Comparison of ENCODE assay signal across 22 cellular contexts in the genomic region with DNA sequence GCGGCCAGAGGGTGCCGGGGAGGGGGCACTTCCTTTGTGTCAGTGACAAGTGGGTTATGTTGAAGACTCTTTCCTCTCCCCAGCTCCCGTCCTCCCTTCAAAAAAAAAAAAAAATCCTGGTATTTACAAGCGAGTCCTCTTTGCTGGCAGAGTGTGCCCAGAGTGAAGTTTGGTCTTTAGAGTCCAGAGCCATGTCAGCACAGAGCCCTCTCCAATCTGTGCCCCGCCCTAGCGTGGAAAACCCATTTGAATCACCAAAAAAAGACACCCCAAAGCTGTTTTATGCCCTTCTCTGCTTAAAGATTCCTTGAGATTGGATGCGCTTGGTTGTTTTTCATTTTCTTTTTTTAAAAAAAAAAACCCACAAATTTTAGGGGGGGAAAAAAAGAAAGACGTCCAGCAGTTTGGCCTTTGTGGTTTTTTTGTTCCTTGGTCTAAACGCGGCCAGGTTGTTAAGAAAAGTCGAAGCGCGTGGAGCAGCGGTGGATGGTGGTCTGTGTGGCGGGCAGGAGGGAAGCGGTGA. TPM values are rescaled to one million over a fixed set of nuclear protein-coding genes. Genes with fewer than 3 reads are reported as not detected.
DNase-seq lines count a peak whose midpoint lies in the region; ATAC-seq, FAIRE-seq and TF ChIP-seq lines count a peak whose summit lies in the region.
"Had no signal": no experiment of that assay in that cellular context is flagged by ENCODE, and none has a peak within 500 bp of the region (broad histone marks: within the 10 kb centered on the region; RNA-seq: fewer than 3 reads in every experiment).

No MANE protein-coding gene starts in this region.

- H3K27ac Mint-ChIP-seq in brain: no peak overlapping the region
- H3K27ac Mint-ChIP-seq: activated CD4-positive, alpha-beta T cell treated with anti-CD3 and anti-CD28 coated beads for 36 hours; CD8-positive, alpha-beta memory T cell; immature natural killer cell; memory B cell; nephron progenitor cell had no signal

- H3K9me3 Mint-ChIP-seq in brain: peaks cover 0 to 6% (median 0%) of the 10 kb centered on the region in 5 experiments
- H3K9me3 Mint-ChIP-seq: memory B cell, nephron progenitor cell had no signal

- no peak overlapping the region for H3K4me3 ChIP-seq in SK-N-SH (ENCODE audit: low read depth in 2 of 2, low read length in 1 of 2)
- H3K4me3 ChIP-seq: esophagus muscularis mucosa, HAP-1 had no signal

- H3K27me3 ChIP-seq in SK-N-SH (ENCODE audit: insufficient read depth): peaks cover 100% of the 10 kb centered on the region

- POLR2A ChIA-PET in SK-N-SH (lab: Yijun Ruan, JAX): no interaction called here

- no peaks in the 10 kb centered on the region for H3K36me3 Mint-ChIP-seq in brain
- H3K36me3 Mint-ChIP-seq: activated naive CD8-positive, alpha-beta T cell treated with anti-CD3 and anti-CD28 coated beads, Interleukin-2, amount 10 ng/mL, durations not matched to agents 7 days and 5 days; CD8-positive, alpha-beta memory T cell; memory B cell had no signal

- TF ChIP-seq POLR2A in GM12892 (IDR thresholded peaks at IDR 0.05; ENCODE audit: low read depth, low read length): no peak

- ATAC-seq in SK-N-SH treated with all-trans-retinoic acid at 6 μM for 48 hours: no peak
- ATAC-seq: activated CD4-positive, alpha-beta T cell treated with anti-CD3 and anti-CD28 coated beads for 36 hours; right cardiac atrium; Right ventricle myocardium inferior had no signal

- H3K27me3 Mint-ChIP-seq in brain: peaks cover 98% of the 10 kb centered on the region

- H3K4me1 Mint-ChIP-seq in brain: peaks cover 18% of the 10 kb centered on the region
- H3K4me1 Mint-ChIP-seq: memory B cell had no signal

- no peaks in the 10 kb centered on the region for H3K9me2 ChIP-seq in SK-N-SH

- H3K79me2 ChIP-seq in SK-N-SH (ENCODE audit: insufficient read depth): no peaks in the 10 kb centered on the region

- H3K27ac ChIP-seq in SK-N-SH (ENCODE audit: low read depth in 2 of 2, low read length in 1 of 2): no peak overlapping the region
- H3K27ac ChIP-seq: dorsolateral prefrontal cortex, esophagus muscularis mucosa had no signal

- H3F3A ChIP-seq in SK-N-SH (replicated peaks; ENCODE audit: insufficient read depth): no peaks in the 10 kb centered on the region

- H3K36me3 ChIP-seq in SK-N-SH (replicated peaks in 1 of 2; ENCODE audit: control insufficient read depth in 1 of 2, insufficient read depth in 2 of 2, low read length in 1 of 2): no peaks in the 10 kb centered on the region
- H3K36me3 ChIP-seq: esophagus muscularis mucosa, HAP-1 had no signal

- H3K4me1 ChIP-seq in SK-N-SH (ENCODE audit: control insufficient read depth in 1 of 2, insufficient read depth in 2 of 2, low read depth in 1 of 2, low read length in 1 of 2): peaks cover 0 to 5% of the 10 kb centered on the region in 2 experiments; a peak in 1 of 4 replicates

- no peak overlapping the region for H3K9ac ChIP-seq in SK-N-SH

- DNase-seq in SK-N-SH: peak; percentile 3
- DNase-seq in GM19239 (ENCODE audit: insufficient read length, low spot score): peak; percentile 6
- peak; percentile 44 for DNase-seq in retina
- DNase-seq in SKM-1 (lab: John Stamatoyannopoulos, UW; ENCODE audit: unreplicated experiment): no peak
- no peak for DNase-seq in GM12892 (ENCODE audit: insufficient read length)
- DNase-seq in stimulated activated CD4-positive, alpha-beta T cell treated with anti-CD3 and anti-CD28 coated beads, Interleukin-4, amount 100 ng/mL, for 1 hour: no peak
- DNase-seq: activated CD4-positive, alpha-beta T cell treated with anti-CD3 and anti-CD28 coated beads for 36 hours; activated naive CD8-positive, alpha-beta T cell treated with anti-CD3 and anti-CD28 coated beads, Interleukin-2, amount 10 ng/mL, durations not matched to agents 7 days and 5 days; activated T-cell treated with anti-CD3 and anti-CD28 coated beads for 4 hours; CD8-positive, alpha-beta memory T cell; dorsolateral prefrontal cortex; GDM1; immature natural killer cell; NCI-H2107; right cardiac atrium had no signal

- CTCF ChIA-PET in SK-N-SH (lab: Yijun Ruan, JAX): interaction anchor here (0.7 to 1.0 kb wide), 2 partner anchors 9 kb away, joined by 3 read pairs; no protein-coding TSS in a partner anchor

- no peak for FAIRE-seq in GM19239 (lab: Jason Lieb, UNC)
- FAIRE-seq in GM12892 (lab: Jason Lieb, UNC): no peak

- H2AFZ ChIP-seq in SK-N-SH (ENCODE audit: low read depth): no peak overlapping the region

- H4K20me1 ChIP-seq in SK-N-SH (ENCODE audit: insufficient read depth): no peaks in the 10 kb centered on the region

- no peak for TF ChIP-seq RAD21 in SK-N-SH (IDR thresholded peaks at IDR 0.05; ENCODE audit: low read length)

- H3K4me3 Mint-ChIP-seq in brain: peak overlapping the region in 3 of 5 experiments; percentile 27 to 39 (median 34)
- H3K4me3 Mint-ChIP-seq: activated CD4-positive, alpha-beta T cell treated with anti-CD3 and anti-CD28 coated beads for 36 hours; activated naive CD8-positive, alpha-beta T cell treated with anti-CD3 and anti-CD28 coated beads, Interleukin-2, amount 10 ng/mL, durations not matched to agents 7 days and 5 days; CD8-positive, alpha-beta memory T cell; memory B cell; nephron progenitor cell had no signal

- H3K4me2 ChIP-seq in SK-N-SH: no peak overlapping the region

- TF ChIP-seq CTCF in SK-N-SH (IDR thresholded peaks at IDR 0.05): no peak
- TF ChIP-seq CTCF in brain (conservative IDR thresholded peaks at IDR 0.05): no peak

- H3K9me3 ChIP-seq in SK-N-SH: no peaks in the 10 kb centered on the region
- H3K9me3 ChIP-seq: esophagus muscularis mucosa, HAP-1 had no signal

- TF ChIP-seq EP300 in SK-N-SH (IDR thresholded peaks at IDR 0.05; ENCODE audit: borderline replicate concordance in 1 of 2, low read depth in 1 of 2, low read length in 1 of 2): no peak

- 19% methylated on average over 16 of the region's 16 CpGs for WGBS in SK-N-SH (ENCODE audit: low lambda C conversion rate)

TF ChIP-seq in SK-N-SH, 30 proteins besides CTCF, POLR2A, EP300 and RAD21:
- TF ChIP-seq EZH2phosphoT487 (IDR thresholded peaks at IDR 0.05; ENCODE audit: borderline replicate concordance, low read depth) (no peak), RCOR1 (IDR thresholded peaks at IDR 0.05; ENCODE audit: low read length) (no peak), SMC3 (IDR thresholded peaks at IDR 0.05; ENCODE audit: low read depth, low read length) (no peak), ZBTB33 (IDR thresholded peaks at IDR 0.05; ENCODE audit: borderline replicate concordance, low read depth) (no peak), RXRA (IDR thresholded peaks at IDR 0.05; ENCODE audit: borderline replicate concordance, low read depth) (no peak), FOSL2 (IDR thresholded peaks at IDR 0.05; ENCODE audit: borderline replicate concordance, low read depth) (no peak)

TF ChIP-seq in SK-N-SH treated with all-trans-retinoic acid at 6 μM for 48 hours, 23 proteins besides CTCF, POLR2A, EP300 and RAD21:
- TF ChIP-seq CSDC2 (CRISPR knock-in tag; IDR thresholded peaks at IDR 0.05) (no peak), CSRNP3 (CRISPR knock-in tag; IDR thresholded peaks at IDR 0.05) (no peak), TCF4 (CRISPR knock-in tag; IDR thresholded peaks at IDR 0.05; ENCODE audit: borderline replicate concordance) (no peak), ESRRG (CRISPR knock-in tag; IDR thresholded peaks at IDR 0.05) (no peak), ZFP30 (CRISPR knock-in tag; IDR thresholded peaks at IDR 0.05) (no peak)

RNA-seq across cellular contexts. Expression of gene NKX2-1, which starts 3.3 kb away (rescaled TPM):
- polyA plus RNA-seq in SK-N-SH (2012; rRNA removed): not detected in 2 replicates
- polyA plus RNA-seq in SK-N-SH (2012; cell fraction: cytosol; rRNA removed): not detected in 2 replicates
- not detected in 2 replicates for polyA plus RNA-seq in SK-N-SH (2012; cell fraction: nucleus; rRNA removed)
- 90.6 TPM for polyA plus RNA-seq in brain (ENCODE audit: insufficient read depth, low read depth, low replicate concordance)
- not detected for polyA plus RNA-seq in GM12892 (2012; ENCODE audit: missing spikeins)
- polyA plus RNA-seq: CD8-positive, alpha-beta memory T cell; immature natural killer cell; right cardiac atrium had no signal

Comparison
In these comparisons a context has a peak if more than half of its experiments do, and no peak if none do; other contexts are left out.
1. DNase-seq: peak in SK-N-SH (single experiment), GM19239 (single experiment) and retina (single experiment); none in SKM-1 (single experiment), GM12892 (single experiment) and stimulated activated CD4-positive, alpha-beta T cell treated with anti-CD3 and anti-CD28 coated beads, Interleukin-4, amount 100 ng/mL, for 1 hour (single experiment).
2. RNA of gene NKX2-1, which starts 3.3 kb away (polyA plus RNA-seq): 90.6 TPM in brain (single experiment); not detected in SK-N-SH; every median in the first group is over 10 times any median in the second.